8 cellular contexts compared by ENCODE assay signal in the genomic region with DNA sequence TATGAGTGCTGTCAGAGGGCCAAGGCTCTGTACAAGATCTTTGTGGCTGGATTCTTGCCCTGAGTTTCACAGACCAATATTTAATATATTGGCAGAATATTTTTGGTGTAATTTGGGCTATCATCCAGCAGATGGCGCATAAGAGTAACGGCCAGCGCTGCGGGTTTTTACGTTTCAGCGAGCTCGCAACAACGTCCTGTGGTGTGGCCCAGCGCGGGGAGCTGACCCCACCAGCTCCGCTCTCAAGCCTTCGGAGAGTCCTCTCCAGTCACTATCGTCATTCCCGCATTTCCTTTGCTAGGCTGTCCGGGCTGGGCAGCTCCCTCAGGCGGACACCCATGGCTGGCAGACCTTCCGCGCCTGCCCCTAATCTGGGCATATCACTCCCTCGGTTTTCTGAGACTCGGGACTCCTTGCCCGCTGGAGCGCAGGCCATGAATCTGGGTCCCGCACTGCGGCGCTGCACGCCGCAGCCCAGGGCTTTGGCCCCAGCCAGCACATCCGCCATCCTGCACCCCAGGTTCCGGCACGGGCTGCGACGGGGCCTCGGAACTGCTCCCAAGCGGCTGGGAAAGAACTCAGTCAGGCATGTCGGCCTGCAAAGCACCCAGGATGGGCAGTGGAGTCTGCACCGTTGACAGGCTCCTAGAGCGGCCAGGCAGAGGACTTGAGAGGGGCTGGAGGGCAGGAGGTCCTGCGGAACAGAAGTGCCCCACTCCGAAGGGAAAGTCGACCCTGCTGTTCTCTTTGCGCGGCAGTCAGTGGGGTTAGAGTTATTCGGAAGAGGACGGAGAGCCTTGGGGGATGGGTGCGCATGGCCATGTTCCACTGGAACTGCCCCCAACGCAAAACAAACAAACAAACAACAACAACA. TPM values are rescaled to one million over a fixed set of nuclear protein-coding genes. Genes with fewer than 3 reads are reported as not detected.
DNase-seq lines count a peak whose midpoint lies in the region; ATAC-seq and TF ChIP-seq lines count a peak whose summit lies in the region.

No MANE protein-coding gene starts in this region.

- peaks cover 10% of the 10 kb centered on the region for H3K9me3 Mint-ChIP-seq in mesothelial cell of epicardium

- peak overlapping the region; percentile 93 for H3K27ac Mint-ChIP-seq in mesothelial cell of epicardium

- no peaks in the 10 kb centered on the region for H3K36me3 Mint-ChIP-seq in mesothelial cell of epicardium

- peak; percentile 38 for ATAC-seq in HG02981 (IDR thresholded peaks at IDR 0.05; ENCODE audit: unreplicated experiment)

- H3K27me3 Mint-ChIP-seq in mesothelial cell of epicardium (ENCODE audit: low read depth) = no peaks in the 10 kb centered on the region

- peak overlapping the region; percentile 87 for H3K4me3 Mint-ChIP-seq in mesothelial cell of epicardium

- TF ChIP-seq CTCF in mesothelial cell of epicardium (IDR thresholded peaks at IDR 0.05; ENCODE audit: unreplicated experiment) = peak; percentile 98

- DNase-seq in ELF-1 (ENCODE audit: low read depth, low spot score) = peak; percentile 88
- peak; percentile 71 to 73 for DNase-seq in NOMO-1 (lab: John Stamatoyannopoulos, UW; ENCODE audit: unreplicated experiment in 2 of 2)
- peak; percentile 27 for DNase-seq in activated CD8-positive, alpha-beta memory T cell treated with anti-CD3 and anti-CD28 coated beads, Interleukin-2, amount 50 U/mL, for 24 hours (ENCODE audit: extremely low read depth)
- peak; percentile 40 for DNase-seq in epidermal melanocyte (ENCODE audit: insufficient read length, low spot score)
- peak; percentile 41 to 78 for DNase-seq in mesothelial cell of epicardium (ENCODE audit: low spot score in 2 of 2, unreplicated experiment in 2 of 2)
- DNase-seq in stimulated activated CD8-positive, alpha-beta memory T cell treated with anti-CD3 and anti-CD28 coated beads, Interleukin-15, amount 100 ng/mL, for 1 hour (ENCODE audit: low read depth) = peak; percentile 14
- DNase-seq in GF-D8 (lab: John Stamatoyannopoulos, UW) = no peak

- peaks cover 10% of the 10 kb centered on the region for H3K4me1 Mint-ChIP-seq in mesothelial cell of epicardium

RNA-seq across cellular contexts. Expression of a gene that starts 18.4 kb away (rescaled TPM):
- total RNA-seq in mesothelial cell of epicardium = 1.3 to 1.7 TPM (median 1.4 TPM) in 3 replicates

RNA-seq across cellular contexts. Expression of a gene that starts 23.5 kb away (rescaled TPM):
- total RNA-seq in mesothelial cell of epicardium = 0.11 TPM in 1 of 3 replicates, not detected in the others

RNA-seq across cellular contexts. Expression of a gene that starts 25.3 kb away (rescaled TPM):
- total RNA-seq in mesothelial cell of epicardium = 0.97 to 1.6 TPM (median 1.1 TPM) in 3 replicates

RNA-seq across cellular contexts. Expression of a gene that starts 54.7 kb away (rescaled TPM):
- total RNA-seq in mesothelial cell of epicardium = 0.32 to 0.51 TPM (median 0.49 TPM) in 3 replicates

RNA-seq across cellular contexts. Expression of a gene that starts 59.2 kb away (rescaled TPM):
- 100 to 105 TPM (median 104 TPM) in 3 replicates for total RNA-seq in mesothelial cell of epicardium
